ENCODE assay signal across 9 cellular contexts in genomic region chr20:63496404-63497120, GRCh38. TPM values are rescaled to one million over a fixed set of nuclear protein-coding genes. Genes with fewer than 3 reads are reported as not detected.
A peak's percentile ranks its signal among the peaks of the same experiment; 100 is the strongest.
DNase-seq lines count a peak whose midpoint lies in the region; ATAC-seq, FAIRE-seq and TF ChIP-seq lines count a peak whose summit lies in the region.
"Had no signal": no experiment of that assay in that cellular context is flagged by ENCODE, and none has a peak within 500 bp of the region (broad histone marks: within the 10 kb centered on the region; RNA-seq: fewer than 3 reads in every experiment).

No MANE protein-coding gene starts in this region.

- ATAC-seq in Right ventricle myocardium inferior (no peak), mucosa of descending colon (peak; percentile 39), GM21390 (IDR thresholded peaks at IDR 0.05; ENCODE audit: unreplicated experiment) (no peak), GM19324 (IDR thresholded peaks at IDR 0.05; ENCODE audit: low FRiP score, unreplicated experiment) (no peak)

- no peak overlapping the region for H3K9ac ChIP-seq in colonic mucosa (ENCODE audit: low read depth in 2 of 2, low read length in 2 of 2)

- peaks cover 40% of the 10 kb centered on the region for H3K27me3 ChIP-seq in colonic mucosa

- FAIRE-seq in urothelium cell line (lab: Jason Lieb, UNC) = peak; percentile 32

- intact Hi-C loops in Right ventricle myocardium inferior (cut with DNase I) (loop anchor here (1.0 kb wide), 1 partner anchor 24 kb away; the partner anchor contains the start of gene PPDPF), cardiac septum (cut with DNase I) (loop anchor here (1.0 kb wide), 1 partner anchor 24 kb away; the partner anchor contains the start of gene PPDPF), colonic mucosa (cut with DNase I) (no loop called here), mucosa of descending colon (cut with DNase I, micrococcal nuclease) (no loop called here)

- TF ChIP-seq CTCF in colonic mucosa (IDR thresholded peaks at IDR 0.05) (no peak), mucosa of descending colon (IDR thresholded peaks at IDR 0.05) (no peak)

- H3K9me3 ChIP-seq in colonic mucosa = no peaks in the 10 kb centered on the region
- no peaks in the 10 kb centered on the region for H3K9me3 ChIP-seq in mucosa of descending colon
- H3K9me3 ChIP-seq: Caco-2 had no signal

- DNase-seq in Right ventricle myocardium inferior (ENCODE audit: missing footprints) (peak; percentile 60), cardiac septum (ENCODE audit: low spot score) (no peak), colonic mucosa (no peak), mucosa of descending colon (no peak), urothelium cell line (ENCODE audit: low spot score) (no peak), SW480 (ENCODE audit: low spot score) (no peak)

- H3K36me3 ChIP-seq in colonic mucosa (no peaks in the 10 kb centered on the region), mucosa of descending colon (ENCODE audit: low read depth) (no peaks in the 10 kb centered on the region)

- H3K27ac ChIP-seq in colonic mucosa = no peak overlapping the region

- H3K4me3 ChIP-seq in colonic mucosa (peak overlapping the region; percentile 8), mucosa of descending colon (no peak overlapping the region)

- peaks cover 3% of the 10 kb centered on the region for H3K4me1 ChIP-seq in colonic mucosa
- peaks cover 15% of the 10 kb centered on the region for H3K4me1 ChIP-seq in mucosa of descending colon (ENCODE audit: low read depth)

RNA-seq across cellular contexts. Expression of gene EEF1A2, which starts 2.3 kb away (rescaled TPM):
- total RNA-seq in Right ventricle myocardium inferior (1,274 TPM), cardiac septum (1,211 TPM), colonic mucosa (1 to 10 TPM; 1.5 to 3.2 TPM), mucosa of descending colon (10 to 100 TPM in 1 of 3 donors, 1 to 10 TPM in 2; 1.3 to 15.0 (median 2.7) TPM)

RNA-seq across cellular contexts. Expression of gene PPDPF, which starts 24.0 kb away (rescaled TPM):
- 261 TPM for total RNA-seq in Right ventricle myocardium inferior
- total RNA-seq in cardiac septum = 438 TPM
- 100 to 1,000 TPM; 561 to 634 TPM for total RNA-seq in colonic mucosa
- 100 to 1,000 TPM; 263 to 672 (median 537) TPM for total RNA-seq in mucosa of descending colon

RNA-seq across cellular contexts. Expression of gene KCNQ2, which starts 24.1 kb away (rescaled TPM):
- total RNA-seq in Right ventricle myocardium inferior = 1.8 TPM
- 0.86 TPM for total RNA-seq in cardiac septum
- under 1 TPM; 0.19 to 0.27 TPM for total RNA-seq in colonic mucosa
- total RNA-seq in mucosa of descending colon = 1 to 10 TPM in 1 of 3 donors, not detected in 2; 1.4 TPM

RNA-seq across cellular contexts. Expression of gene PTK6, which starts 40.6 kb away (rescaled TPM):
- total RNA-seq in Right ventricle myocardium inferior = 0.11 TPM
- total RNA-seq in cardiac septum = not detected
- 10 to 100 TPM; 69.0 to 91.1 TPM for total RNA-seq in colonic mucosa
- 10 to 100 TPM; 39.5 to 91.7 (median 87.1) TPM for total RNA-seq in mucosa of descending colon

RNA-seq across cellular contexts. Expression of gene SRMS, which starts 51.0 kb away (rescaled TPM):
- total RNA-seq in Right ventricle myocardium inferior (not detected), cardiac septum (not detected), colonic mucosa (under 1 TPM; 0.32 to 0.49 TPM), mucosa of descending colon (under 1 TPM; 0.25 to 0.52 (median 0.27) TPM)
- total RNA-seq: Caco-2 had no signal

Comparison
In these comparisons a context has a peak if more than half of its experiments do, and no peak if none do; other contexts are left out.
1. RNA of gene EEF1A2, which starts 2.3 kb away (total RNA-seq): 1,274 TPM in Right ventricle myocardium inferior (single experiment) and 1,211 TPM in cardiac septum (single experiment); 1.5 to 3.2 TPM in colonic mucosa and 1.3 to 15.0 TPM in mucosa of descending colon; every median in the first group is over 10 times any median in the second.
2. intact Hi-C loops: an anchor here in Right ventricle myocardium inferior (1.0 kb wide) and cardiac septum (1.0 kb wide); none called in colonic mucosa and mucosa of descending colon.